Comparison of ENCODE assay signal across 7 cellular contexts in the genomic region with DNA sequence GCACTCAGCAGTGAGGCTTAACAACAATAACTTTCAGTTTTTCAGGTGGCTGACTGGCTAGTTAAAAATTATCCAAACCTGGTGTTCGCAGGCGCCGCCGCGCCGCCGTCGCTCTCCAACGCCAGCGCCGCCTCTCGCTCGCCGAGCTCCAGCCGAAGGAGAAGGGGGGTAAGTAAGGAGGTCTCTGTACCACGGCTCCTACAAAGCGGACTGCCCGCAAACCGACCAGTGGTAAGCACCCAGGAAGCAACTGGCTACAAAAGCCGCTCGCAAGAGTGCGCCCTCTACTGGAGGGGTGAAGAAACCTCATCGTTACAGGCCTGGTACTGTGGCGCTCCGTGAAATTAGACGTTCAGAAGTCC.
DNase-seq lines count a peak whose midpoint lies in the region; ATAC-seq, FAIRE-seq and TF ChIP-seq lines count a peak whose summit lies in the region.
"Not testable (repeated sequence)": the region's sequence is repeated elsewhere in the genome, so short reads cannot be mapped to it uniquely, and the experiment has no call there.

No MANE protein-coding gene starts in this region.

- not testable (repeated sequence) for H3K36me3 Mint-ChIP-seq in immature natural killer cell, neural progenitor cell

- not testable (repeated sequence) for H3K27me3 Mint-ChIP-seq in immature natural killer cell (ENCODE audit: low read depth in 3 of 3); neural progenitor cell (ENCODE audit: insufficient read depth, low read depth)

- TF ChIP-seq CTCF in HFF-Myc (IDR thresholded peaks at IDR 0.05; ENCODE audit: low read depth, low read length, missing control alignments) (peak; percentile 6), OCI-LY7 (conservative IDR thresholded peaks at IDR 0.05; ENCODE audit: low read length) (0 out of 2 replicates have a peak, but pooled peaks have one; percentile 35), VCaP (conservative IDR thresholded peaks at IDR 0.05) (peak; percentile 55), K562 (IDR thresholded peaks at IDR 0.05 in 2 of 3, conservative IDR thresholded peaks at IDR 0.05 in 1 of 3; ENCODE audit: insufficient read depth in 2 of 3, low read depth in 1 of 3, low read length in 3 of 3) (peak; percentile 44 to 62 (median 53)), neural progenitor cell (IDR thresholded peaks at IDR 0.05) (peak; percentile 9)

- H3K4me3 ChIP-seq in HFF-Myc (replicated peaks; ENCODE audit: low read depth, low read length), result peak overlapping the region; percentile 3; the same call in 1 of the 2 replicates
- not testable (repeated sequence) for H3K4me3 ChIP-seq in OCI-LY7 (ENCODE audit: low read depth, low read length, poor library complexity, severe bottlenecking); neural progenitor cell
- H3K4me3 ChIP-seq in K562, result peak overlapping the region; percentile 42

- POLR2A ChIA-PET in OCI-LY7 (lab: Charles Lee), result not testable (repeated sequence)
- POLR2A ChIA-PET in K562 (lab: Yijun Ruan, JAX), result interaction anchor here (0.6 to 0.7 kb wide), 2 partner anchors 28 to 320 kb away, joined by 3 to 4 read pairs; no protein-coding TSS in a partner anchor

- not testable (repeated sequence) for H3K9me3 ChIP-seq in OCI-LY7 (ENCODE audit: low read length); K562 (replicated peaks; ENCODE audit: control insufficient read depth, insufficient read depth, low read depth, low read length); neural progenitor cell (ENCODE audit: low read depth)

- TF ChIP-seq EP300 in K562 (IDR thresholded peaks at IDR 0.05; ENCODE audit: low read length), result not testable (repeated sequence)

- not testable (repeated sequence) for H3K4me1 Mint-ChIP-seq in immature natural killer cell, neural progenitor cell

- not testable (repeated sequence) for H3F3A ChIP-seq in neural progenitor cell (ENCODE audit: low read depth)

- FAIRE-seq in K562 (lab: Jason Lieb, UNC), result not testable (repeated sequence)

- TF ChIP-seq POLR2A in K562 (conservative IDR thresholded peaks at IDR 0.05), result peak; percentile 56

- H3K9me1 ChIP-seq in K562 (ENCODE audit: control insufficient read depth, insufficient read depth, low read length), result not testable (repeated sequence)

- H3K9me3 Mint-ChIP-seq in immature natural killer cell (peaks cover 0 to 12% (median 7%) of the 10 kb centered on the region in 6 donors), neural progenitor cell (peaks cover 10% of the 10 kb centered on the region)

- peak; percentile 15 for DNase-seq in DMS53 treated with DMSO at 0.1 percent for 48 hours (lab: John Stamatoyannopoulos, UW; ENCODE audit: unreplicated experiment)
- DNase-seq in HFF-Myc (ENCODE audit: extremely low read depth, low read depth); OCI-LY7 (ENCODE audit: low spot score); neural progenitor cell (ENCODE audit: low spot score): not testable (repeated sequence)
- peak; percentile 48 to 79 (median 59) for DNase-seq in K562 (ENCODE audit: extremely low read depth in 1 of 4, low spot score in 3 of 4)
- DNase-seq in immature natural killer cell, result peak in 1 of 3 donors; percentile 2

- H3K27ac ChIP-seq in OCI-LY7 (ENCODE audit: low read depth, low read length, poor library complexity, severe bottlenecking); neural progenitor cell: not testable (repeated sequence)
- H3K27ac ChIP-seq in VCaP (peak overlapping the region; percentile 59), K562 (ENCODE audit: extremely low read depth, low read depth, low read length) (peak overlapping the region; percentile 20; the same call in 2 of the 3 replicates)

- in situ Hi-C loops in K562 (cut with MboI), result not testable (repeated sequence)

- H3K79me2 ChIP-seq in OCI-LY7 (ENCODE audit: insufficient read depth, low read depth, low read length); K562 (ENCODE audit: control insufficient read depth, insufficient read depth, low read length); neural progenitor cell (ENCODE audit: low read depth): not testable (repeated sequence)

- not testable (repeated sequence) for BruUV-seq in OCI-LY7 (replicated peaks; lab: Mats Ljungman, UMichigan); K562 (replicated peaks; lab: Mats Ljungman, UMichigan)

- not testable (repeated sequence) for H4K20me1 ChIP-seq in OCI-LY7 (ENCODE audit: insufficient read depth, low read length); K562 (replicated peaks; ENCODE audit: control insufficient read depth, insufficient read depth, low read length); neural progenitor cell (ENCODE audit: low read depth)

- WGBS in K562 (ENCODE audit: insufficient coverage, low coverage, missing lambda C conversion rate), result 0% methylated on average over 4 of the region's 26 CpGs

- peak overlapping the region in 3 of 5 donors; percentile 13 to 62 (median 23) for H3K4me3 Mint-ChIP-seq in immature natural killer cell
- H3K4me3 Mint-ChIP-seq in neural progenitor cell, result not testable (repeated sequence)

- H3K36me3 ChIP-seq in OCI-LY7 (ENCODE audit: insufficient read depth, low read length); K562 (ENCODE audit: control insufficient read depth, insufficient read depth, low read length); neural progenitor cell: not testable (repeated sequence)

- intact Hi-C loops in OCI-LY7 (cut with micrococcal nuclease; ENCODE audit: unreplicated experiment), result not testable (repeated sequence)
- intact Hi-C loops in K562 (cut with micrococcal nuclease), result loop anchor here (1.0 kb wide), 1 partner anchor 64 kb away; no protein-coding TSS in a partner anchor

- H3K4me2 ChIP-seq in OCI-LY7 (ENCODE audit: low read length); neural progenitor cell: not testable (repeated sequence)
- peak overlapping the region; percentile 81 for H3K4me2 ChIP-seq in K562 (ENCODE audit: insufficient read depth, low read length)

- CTCF ChIA-PET in OCI-LY7 (lab: Charles Lee; ENCODE audit: unreplicated experiment); K562 (lab: Yijun Ruan, JAX; ENCODE audit: low intra/inter-chr PET ratio): not testable (repeated sequence)

- ATAC-seq in K562, result peak; percentile 96

- H2AFZ ChIP-seq in OCI-LY7 (ENCODE audit: low read length); neural progenitor cell (replicated peaks): not testable (repeated sequence)
- H2AFZ ChIP-seq in K562 (ENCODE audit: low read depth, low read length), result peak overlapping the region; percentile 95

- H3K4me1 ChIP-seq in OCI-LY7 (ENCODE audit: insufficient read depth, low read length, poor library complexity, severe bottlenecking); K562 (replicated peaks in 1 of 2; ENCODE audit: control insufficient read depth in 2 of 2, insufficient read depth in 2 of 2, low read length in 2 of 2); neural progenitor cell: not testable (repeated sequence)

- H3K9ac ChIP-seq in K562 (ENCODE audit: insufficient read depth in 1 of 2, low read depth in 2 of 2, low read length in 2 of 2), result peak overlapping the region; percentile 69 to 88
- H3K9ac ChIP-seq in neural progenitor cell, result not testable (repeated sequence)

- H3K27me3 ChIP-seq in K562 (ENCODE audit: control insufficient read depth in 2 of 2, insufficient read depth in 2 of 2, low read length in 2 of 2); neural progenitor cell: not testable (repeated sequence)

- H3K9me2 ChIP-seq in OCI-LY7 (ENCODE audit: insufficient read depth, low read length), result not testable (repeated sequence)

- TF ChIP-seq RAD21 in K562 (CRISPR knock-in tag; conservative IDR thresholded peaks at IDR 0.05 in 1 of 2, IDR thresholded peaks at IDR 0.05 in 1 of 2), result peak; percentile 12 to 45; a peak in 2 of 4 replicates

- not testable (repeated sequence) for H3K27ac Mint-ChIP-seq in immature natural killer cell, neural progenitor cell

TF ChIP-seq in K562, 482 proteins besides CTCF, POLR2A, EP300 and RAD21 (continues in another document):
- TF ChIP-seq, protein P1, sequence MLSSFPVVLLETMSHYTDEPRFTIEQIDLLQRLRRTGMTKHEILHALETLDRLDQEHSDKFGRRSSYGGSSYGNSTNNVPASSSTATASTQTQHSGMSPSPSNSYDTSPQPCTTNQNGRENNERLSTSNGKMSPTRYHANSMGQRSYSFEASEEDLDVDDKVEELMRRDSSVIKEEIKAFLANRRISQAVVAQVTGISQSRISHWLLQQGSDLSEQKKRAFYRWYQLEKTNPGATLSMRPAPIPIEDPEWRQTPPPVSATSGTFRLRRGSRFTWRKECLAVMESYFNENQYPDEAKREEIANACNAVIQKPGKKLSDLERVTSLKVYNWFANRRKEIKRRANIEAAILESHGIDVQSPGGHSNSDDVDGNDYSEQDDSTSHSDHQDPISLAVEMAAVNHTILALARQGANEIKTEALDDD (IDR thresholded peaks at IDR 0.05), result peak; percentile 71
- TF ChIP-seq TAF1 (IDR thresholded peaks at IDR 0.05; ENCODE audit: control insufficient read depth, extremely low read depth, insufficient read depth, low read length, severe bottlenecking), result peak; percentile 38
- peak; percentile 49; the same call in 1 of the 2 replicates for TF ChIP-seq SUPT5H (IDR thresholded peaks at IDR 0.05)
- peak; percentile 74 for TF ChIP-seq VEZF1 (CRISPR knock-in tag; IDR thresholded peaks at IDR 0.05)
- TF ChIP-seq NRF1 (conservative IDR thresholded peaks at IDR 0.05 in 1 of 2, IDR thresholded peaks at IDR 0.05 in 1 of 2), result peak; percentile 64 to 65
- peak; percentile 73 for TF ChIP-seq RBFOX2 (IDR thresholded peaks at IDR 0.05; ENCODE audit: low read depth, low read length)
- peak; percentile 37; the same call in 1 of the 2 replicates for TF ChIP-seq ZNF24 (IDR thresholded peaks at IDR 0.05)
